ENCODE assay signal across 11 cellular contexts in genomic region chr11:76610371-76610770, GRCh38.
DNase-seq lines count a peak whose midpoint lies in the region; ATAC-seq and TF ChIP-seq lines count a peak whose summit lies in the region.
"Had no signal": no experiment of that assay in that cellular context is flagged by ENCODE, and none has a peak within 500 bp of the region (broad histone marks: within the 10 kb centered on the region; RNA-seq: fewer than 3 reads in every experiment).

No MANE protein-coding gene starts in this region.

- no peak for TF ChIP-seq POLR2A in heart left ventricle (IDR thresholded peaks at IDR 0.05)

- DNase-seq in heart left ventricle (peak in 1 of 5 donors; percentile 12), right cardiac atrium (no peak), coronary artery (ENCODE audit: low spot score) (no peak), mesendoderm (no peak), tibial artery (peak in 1 of 2 donors; percentile 33)
- no peak for DNase-seq in activated naive CD8-positive, alpha-beta T cell treated with anti-CD3 and anti-CD28 coated beads, Interleukin-2, amount 50 U/mL, for 24 hours
- DNase-seq: EL, H9, NCI-H524 treated with DMSO at 0.1 percent for 48 hours had no signal

- H4K5ac ChIP-seq in mesendoderm (ENCODE audit: low read length): no peak overlapping the region

- H3K27ac ChIP-seq in heart left ventricle (peak overlapping the region in 10 of 12 donors; percentile 19 to 79 (median 53)), right cardiac atrium (ENCODE audit: low read length) (no peak overlapping the region), coronary artery (peak overlapping the region; percentile 62 to 67), mesendoderm (ENCODE audit: low read depth, low read length) (no peak overlapping the region), tibial artery (peak overlapping the region; percentile 49 to 87)

- H3K4me3 ChIP-seq in heart left ventricle (no peak overlapping the region), right cardiac atrium (ENCODE audit: low read length) (no peak overlapping the region), coronary artery (no peak overlapping the region), mesendoderm (ENCODE audit: low read length) (no peak overlapping the region), tibial artery (no peak overlapping the region)

- no peak overlapping the region for H2BK5ac ChIP-seq in mesendoderm (ENCODE audit: low read length)

- H3K9me3 Mint-ChIP-seq in activated naive CD8-positive, alpha-beta T cell treated with anti-CD3 and anti-CD28 coated beads, Interleukin-2, amount 50 U/mL, for 24 hours: no peaks in the 10 kb centered on the region

- H3K36me3 Mint-ChIP-seq in activated naive CD8-positive, alpha-beta T cell treated with anti-CD3 and anti-CD28 coated beads, Interleukin-2, amount 50 U/mL, for 24 hours (ENCODE audit: low read depth): no peaks in the 10 kb centered on the region

- no peak overlapping the region for H2BK120ac ChIP-seq in mesendoderm (ENCODE audit: low read depth, low read length)

- H3K23ac ChIP-seq in mesendoderm (ENCODE audit: low read length): no peak overlapping the region

- H3K56ac ChIP-seq in mesendoderm (ENCODE audit: low read length): no peak overlapping the region

- no peak for TF ChIP-seq CTCF in heart left ventricle (IDR thresholded peaks at IDR 0.05)
- TF ChIP-seq CTCF in coronary artery (IDR thresholded peaks at IDR 0.05): no peak
- no peak for TF ChIP-seq CTCF in tibial artery (IDR thresholded peaks at IDR 0.05)

- H2AK5ac ChIP-seq in mesendoderm (ENCODE audit: low read length): peak overlapping the region; percentile 65

- peaks cover 3 to 58% (median 39%) of the 10 kb centered on the region in 12 donors for H3K4me1 ChIP-seq in heart left ventricle
- peaks cover 24% of the 10 kb centered on the region for H3K4me1 ChIP-seq in right cardiac atrium (ENCODE audit: control insufficient read depth, insufficient read depth, low read length)
- peaks cover 5% of the 10 kb centered on the region for H3K4me1 ChIP-seq in mesendoderm (ENCODE audit: control insufficient read depth, low read depth, low read length)
- H3K4me1 ChIP-seq in tibial artery: peaks cover 0 to 70% (median 48%) of the 10 kb centered on the region in 4 donors

- H3K18ac ChIP-seq in mesendoderm (ENCODE audit: low read length): no peak overlapping the region

- H3K27me3 Mint-ChIP-seq in activated naive CD8-positive, alpha-beta T cell treated with anti-CD3 and anti-CD28 coated beads, Interleukin-2, amount 50 U/mL, for 24 hours: peaks cover 7% of the 10 kb centered on the region

- no peak overlapping the region for H4K8ac ChIP-seq in mesendoderm (ENCODE audit: low read depth, low read length)

- H3K79me1 ChIP-seq in mesendoderm (ENCODE audit: low read length): no peaks in the 10 kb centered on the region

- no peak overlapping the region for H3K4me3 Mint-ChIP-seq in activated naive CD8-positive, alpha-beta T cell treated with anti-CD3 and anti-CD28 coated beads, Interleukin-2, amount 50 U/mL, for 24 hours
- H3K4me3 Mint-ChIP-seq: H9 had no signal

- H2BK15ac ChIP-seq in mesendoderm (replicated peaks; ENCODE audit: low read depth): no peak overlapping the region

- H3K27me3 ChIP-seq in heart left ventricle: no peaks in the 10 kb centered on the region
- H3K27me3 ChIP-seq in right cardiac atrium (ENCODE audit: control insufficient read depth, insufficient read depth): no peaks in the 10 kb centered on the region
- no peaks in the 10 kb centered on the region for H3K27me3 ChIP-seq in mesendoderm (ENCODE audit: insufficient read depth, low read length, poor library complexity)
- H3K27me3 ChIP-seq in tibial artery: no peaks in the 10 kb centered on the region
- H3K27me3 ChIP-seq: BE2C had no signal

- no peaks in the 10 kb centered on the region for H3K79me2 ChIP-seq in mesendoderm (ENCODE audit: control insufficient read depth, insufficient read depth, low read length)

- H3K4ac ChIP-seq in mesendoderm (ENCODE audit: low read depth, low read length): no peak overlapping the region

- ATAC-seq in heart left ventricle (no peak), right cardiac atrium (no peak), GM19463 (IDR thresholded peaks at IDR 0.05; ENCODE audit: unreplicated experiment) (no peak)
- no peak for ATAC-seq in activated naive CD8-positive, alpha-beta T cell treated with anti-CD3 and anti-CD28 coated beads, Interleukin-2, amount 50 U/mL, for 24 hours

- no peak overlapping the region for H3K4me2 ChIP-seq in mesendoderm (ENCODE audit: low read length)

- WGBS in heart left ventricle, 4 donors: 72 to 87% (median 79%) methylated on average over 4 of the region's 4 CpGs
- WGBS in right cardiac atrium: 94% methylated on average over 4 of the region's 4 CpGs
- no CpG with 5 or more reads among the region's 4 CpGs for WGBS in mesendoderm (ENCODE audit: extremely low coverage, insufficient coverage, low lambda C conversion rate)

- no peak overlapping the region for H3K9ac ChIP-seq in mesendoderm (ENCODE audit: low read length)

- H3K4me1 Mint-ChIP-seq in activated naive CD8-positive, alpha-beta T cell treated with anti-CD3 and anti-CD28 coated beads, Interleukin-2, amount 50 U/mL, for 24 hours: peaks cover 2% of the 10 kb centered on the region

- H3K9me3 ChIP-seq in heart left ventricle (no peaks in the 10 kb centered on the region), right cardiac atrium (ENCODE audit: control insufficient read depth, low read length) (no peaks in the 10 kb centered on the region), tibial artery (no peaks in the 10 kb centered on the region)
- H3K9me3 ChIP-seq: BE2C had no signal

- H3K36me3 ChIP-seq in heart left ventricle (no peaks in the 10 kb centered on the region), mesendoderm (ENCODE audit: control insufficient read depth, insufficient read depth, low read length) (no peaks in the 10 kb centered on the region), tibial artery (no peaks in the 10 kb centered on the region)
- H3K36me3 ChIP-seq: BE2C had no signal

- H3K27ac Mint-ChIP-seq in activated naive CD8-positive, alpha-beta T cell treated with anti-CD3 and anti-CD28 coated beads, Interleukin-2, amount 50 U/mL, for 24 hours: no peak overlapping the region

- intact Hi-C loops in heart left ventricle (cut with DNase I): loop anchor here in 1 of 10 donors (5.0 kb wide), 1 partner anchor 57 kb away; no protein-coding TSS in a partner anchor
- intact Hi-C loops in right cardiac atrium (cut with DNase I): no loop called here
- intact Hi-C loops in tibial artery (cut with DNase I; ENCODE audit: low total_unique reads): loop anchor here (5.0 kb wide), 1 partner anchor 57 kb away; no protein-coding TSS in a partner anchor

Comparison
In these comparisons a context has a peak if more than half of its experiments do, and no peak if none do; other contexts are left out.
1. H3K27ac ChIP-seq: peak in heart left ventricle (10 of 12), coronary artery (2 of 2) and tibial artery (2 of 2); none in right cardiac atrium (single experiment) and mesendoderm (single experiment).